Comparison of ENCODE assay signal across 1 cellular context in genomic region chr10:70459771-70460490, GRCh38.
TF ChIP-seq lines count a peak whose summit lies in the region.

No MANE protein-coding gene starts in this region.

TF ChIP-seq in GM23338, 12 proteins besides CTCF, POLR2A, EP300 and RAD21:
- TF ChIP-seq REST (IDR thresholded peaks at IDR 0.05; ENCODE audit: unreplicated experiment) = no peak
- TF ChIP-seq JUNB (IDR thresholded peaks at IDR 0.05; ENCODE audit: unreplicated experiment) = no peak
- TF ChIP-seq NANOG (IDR thresholded peaks at IDR 0.05; ENCODE audit: borderline replicate concordance) = no peak
- TF ChIP-seq STAT1 (IDR thresholded peaks at IDR 0.05; ENCODE audit: unreplicated experiment) = no peak
- TF ChIP-seq EZH2 (IDR thresholded peaks at IDR 0.05; ENCODE audit: low read depth, unreplicated experiment) = no peak
- TF ChIP-seq ETS1 (IDR thresholded peaks at IDR 0.05) = no peak
- no peak for TF ChIP-seq ZNF114 (CRISPR knock-in tag; IDR thresholded peaks at IDR 0.05)
- no peak for TF ChIP-seq EZH2phosphoT487 (IDR thresholded peaks at IDR 0.05; ENCODE audit: unreplicated experiment)
- no peak for TF ChIP-seq ZNF331 (CRISPR knock-in tag; IDR thresholded peaks at IDR 0.05; ENCODE audit: low read depth)
- no peak for TF ChIP-seq POLR2AphosphoS5 (IDR thresholded peaks at IDR 0.05; ENCODE audit: low read depth)
- no peak for TF ChIP-seq ZNF462 (CRISPR knock-in tag; IDR thresholded peaks at IDR 0.05)
- TF ChIP-seq CREB1 (CRISPR knock-in tag; IDR thresholded peaks at IDR 0.05; ENCODE audit: low read depth) = no peak
